In genomic region chr4:88378691-88379559, GRCh38 we compare ENCODE assay signal across 8 cellular contexts. TPM values are rescaled to one million over a fixed set of nuclear protein-coding genes. Genes with fewer than 3 reads are reported as not detected.
A peak's percentile ranks its signal among the peaks of the same experiment; 100 is the strongest.
DNase-seq lines count a peak whose midpoint lies in the region; FAIRE-seq and TF ChIP-seq lines count a peak whose summit lies in the region.

Gene HERC6 (plus strand): TSS chr4:88378852. CDS start chr4:88378922, 70 bp downstream.

- DNase-seq in GDM1 (lab: John Stamatoyannopoulos, UW) (peak; percentile 92), H54 (ENCODE audit: insufficient read length, low spot score) (peak; percentile 45), LNCaP clone FGC (ENCODE audit: low read depth) (peak; percentile 78), SK-N-MC (ENCODE audit: low read depth, low spot score) (no peak), glomerular visceral epithelial cell (ENCODE audit: extremely low spot score) (peak; percentile 93), occipital lobe (lab: John Stamatoyannopoulos, UW) (peak; percentile 63)

- peak; percentile 50 for FAIRE-seq in H54 (lab: Jason Lieb, UNC)

- H3K4me3 ChIP-seq in LNCaP clone FGC (ENCODE audit: low read depth, low read length) (peak within 1 kb of the TSS; percentile 89), SK-N-MC (peak within 1 kb of the TSS; percentile 85)

- TF ChIP-seq POLR2A in H54 (IDR thresholded peaks at IDR 0.05; ENCODE audit: low read depth, low read length): peak; percentile 20; the same call in 1 of the 2 replicates

- peak within 1 kb of the TSS; percentile 88 for H3K27ac Mint-ChIP-seq in activated naive CD4-positive, alpha-beta T cell treated with anti-CD3 and anti-CD28 coated beads, Interleukin-2, amount 50 U/mL, for 24 hours

- peak within 1 kb of the TSS; percentile 91 for H3K4me3 Mint-ChIP-seq in activated naive CD4-positive, alpha-beta T cell treated with anti-CD3 and anti-CD28 coated beads, Interleukin-2, amount 50 U/mL, for 24 hours

- no peaks in the 10 kb centered on the region for H3K9me3 ChIP-seq in SK-N-MC (ENCODE audit: low read depth, low read length)

- no peaks in the 10 kb centered on the region for H3K9me3 Mint-ChIP-seq in activated naive CD4-positive, alpha-beta T cell treated with anti-CD3 and anti-CD28 coated beads, Interleukin-2, amount 50 U/mL, for 24 hours

- peaks cover 49% of the 10 kb centered on the region for H3K4me1 Mint-ChIP-seq in activated naive CD4-positive, alpha-beta T cell treated with anti-CD3 and anti-CD28 coated beads, Interleukin-2, amount 50 U/mL, for 24 hours

- peaks cover 8% of the 10 kb centered on the region for H3K36me3 Mint-ChIP-seq in activated naive CD4-positive, alpha-beta T cell treated with anti-CD3 and anti-CD28 coated beads, Interleukin-2, amount 50 U/mL, for 24 hours

- TF ChIP-seq CTCF in LNCaP clone FGC (IDR thresholded peaks at IDR 0.05; ENCODE audit: control insufficient read depth, extremely low read depth, insufficient read depth): peak; percentile 80

- no peak within 1 kb of the TSS for H3K27ac ChIP-seq in SK-N-MC
- peak within 1 kb of the TSS; percentile 76 for H3K27ac ChIP-seq in temporal lobe (ENCODE audit: low read depth, low read length)

- H3K9ac ChIP-seq in SK-N-MC (ENCODE audit: insufficient read length): peak within 1 kb of the TSS; percentile 53

- no peaks in the 10 kb centered on the region for H3K27me3 Mint-ChIP-seq in activated naive CD4-positive, alpha-beta T cell treated with anti-CD3 and anti-CD28 coated beads, Interleukin-2, amount 50 U/mL, for 24 hours

- no peaks in the 10 kb centered on the region for H3K36me3 ChIP-seq in SK-N-MC (ENCODE audit: insufficient read depth, low read length)

RNA-seq across cellular contexts. Expression of gene HERC6, which starts in this region (rescaled TPM):
- total RNA-seq in occipital lobe: 4.1 TPM
- total RNA-seq in temporal lobe: 3.9 TPM
